Comparison of ENCODE assay signal across 35 cellular contexts in genomic region chr1:62184291-62184690, GRCh38. TPM values are rescaled to one million over a fixed set of nuclear protein-coding genes. Genes with fewer than 3 reads are reported as not detected.
"Had no signal": no experiment of that assay in that cellular context is flagged by ENCODE, and none has a peak within 500 bp of the region (broad histone marks: within the 10 kb centered on the region; RNA-seq: fewer than 3 reads in every experiment).

No MANE protein-coding gene starts in this region.

- H3K4me2 ChIP-seq: hepatocyte had no signal

- H3K27me3 Mint-ChIP-seq: activated CD8-positive, alpha-beta T cell treated with anti-CD3 and anti-CD28 coated beads for 36 hours; activated naive CD4-positive, alpha-beta T cell treated with anti-CD3 and anti-CD28 coated beads, Interleukin-2, amount 10 ng/mL, durations not matched to agents 7 days and 5 days; activated naive CD8-positive, alpha-beta T cell treated with anti-CD3 and anti-CD28 coated beads, Interleukin-2, amount 10 ng/mL, durations not matched to agents 7 days and 5 days; dendritic cell treated with granulocyte-macrophage colony-stimulating factor and Interleukin-4, amounts not matched to agents 40 ng/mL and 50 ng/mL, for 4 days had no signal

- H3K27me3 ChIP-seq: ascending aorta, breast epithelium, cardiac muscle cell, foreskin keratinocyte, gastrocnemius medialis, hepatocyte had no signal

- H3K27ac ChIP-seq: ascending aorta, breast epithelium, cardiac muscle cell, coronary artery, dorsolateral prefrontal cortex, esophagus muscularis mucosa, foreskin keratinocyte, gastrocnemius medialis, heart right ventricle, hepatocyte had no signal

- H2AFZ ChIP-seq: hepatocyte had no signal

- H3K4me3 ChIP-seq: ascending aorta, breast epithelium, cardiac muscle cell, coronary artery, dorsolateral prefrontal cortex, esophagus muscularis mucosa, gastrocnemius medialis, heart right ventricle, hepatocyte had no signal

- H3K79me2 ChIP-seq: hepatocyte had no signal

- ATAC-seq: activated CD4-positive, CD25-positive, alpha-beta regulatory T cell treated with anti-CD3 and anti-CD28 coated beads, Interleukin-2, amount 50 U/mL, for 24 hours; activated CD8-positive, alpha-beta T cell treated with anti-CD3 and anti-CD28 coated beads for 36 hours; activated naive CD4-positive, alpha-beta T cell treated with anti-CD3 and anti-CD28 coated beads, Interleukin-2, amount 50 U/mL, for 72 hours; activated T-cell treated with anti-CD3 and anti-CD28 coated beads, Interleukin-2, amount 50 U/mL, for 72 hours; foreskin keratinocyte; gastrocnemius medialis; heart right ventricle had no signal

- DNase-seq: activated B cell treated with CpG ODN at 0.5 μM for 24 hours; activated CD4-positive, alpha-beta T cell treated with anti-CD3 and anti-CD28 coated beads for 48 hours; activated CD4-positive, alpha-beta T cell treated with anti-CD3 and anti-CD28 coated beads, Interleukin-2, amount 50 U/mL, for 1 hour; activated CD4-positive, alpha-beta T cell treated with anti-CD3 and anti-CD28 coated beads, Interleukin-2, amount 50 U/mL, for 48 hours; activated CD8-positive, alpha-beta memory T cell treated with anti-CD3 and anti-CD28 coated beads for 24 hours; activated CD8-positive, alpha-beta memory T cell treated with anti-CD3 and anti-CD28 coated beads, Interleukin-2, amount 50 U/mL, for 4 hours; activated CD8-positive, alpha-beta T cell treated with anti-CD3 and anti-CD28 coated beads for 36 hours; activated gamma-delta T cell; activated naive CD4-positive, alpha-beta T cell; activated naive CD4-positive, alpha-beta T cell treated with anti-CD3 and anti-CD28 coated beads, Interleukin-2, amount 10 ng/mL, durations not matched to agents 7 days and 5 days; activated naive CD8-positive, alpha-beta T cell treated with anti-CD3 and anti-CD28 coated beads, Interleukin-2, amount 10 ng/mL, durations not matched to agents 7 days and 5 days; activated T-cell treated with anti-CD3 and anti-CD28 coated beads for 4 hours; activated T-cell treated with anti-CD3 and anti-CD28 coated beads, Interleukin-2, amount 50 U/mL, for 24 hours; activated T-cell treated with anti-CD3 and anti-CD28 coated beads, Interleukin-2, amount 50 U/mL, for 72 hours; dorsolateral prefrontal cortex; effector memory CD4-positive, alpha-beta T cell; erythroblast; foreskin keratinocyte; gastrocnemius medialis; glutamatergic neuron; heart right ventricle; T-helper 2 cell had no signal

- H3K4me1 Mint-ChIP-seq: activated B cell treated with CpG ODN at 0.5 μM for 24 hours; activated naive CD4-positive, alpha-beta T cell treated with anti-CD3 and anti-CD28 coated beads, Interleukin-2, amount 10 ng/mL, durations not matched to agents 7 days and 5 days; activated naive CD8-positive, alpha-beta T cell treated with anti-CD3 and anti-CD28 coated beads, Interleukin-2, amount 10 ng/mL, durations not matched to agents 7 days and 5 days; central memory CD8-positive, alpha-beta T cell had no signal

- H3K36me3 ChIP-seq: ascending aorta, breast epithelium, cardiac muscle cell, esophagus muscularis mucosa, gastrocnemius medialis, heart right ventricle had no signal

- H3K4me1 ChIP-seq: ascending aorta, breast epithelium, esophagus muscularis mucosa, gastrocnemius medialis had no signal

- H3K9me3 Mint-ChIP-seq: activated B cell treated with CpG ODN at 0.5 μM for 24 hours; activated CD8-positive, alpha-beta T cell treated with anti-CD3 and anti-CD28 coated beads for 36 hours; activated naive CD4-positive, alpha-beta T cell treated with anti-CD3 and anti-CD28 coated beads, Interleukin-2, amount 10 ng/mL, durations not matched to agents 7 days and 5 days; activated naive CD4-positive, alpha-beta T cell treated with anti-CD3 and anti-CD28 coated beads, Interleukin-2, amount 50 U/mL, for 72 hours; activated naive CD8-positive, alpha-beta T cell treated with anti-CD3 and anti-CD28 coated beads, Interleukin-2, amount 10 ng/mL, durations not matched to agents 7 days and 5 days; activated T-cell treated with anti-CD3 and anti-CD28 coated beads, Interleukin-2, amount 50 U/mL, for 24 hours; activated T-cell treated with anti-CD3 and anti-CD28 coated beads, Interleukin-2, amount 50 U/mL, for 72 hours; brain; central memory CD8-positive, alpha-beta T cell; dendritic cell treated with granulocyte-macrophage colony-stimulating factor and Interleukin-4, amounts not matched to agents 40 ng/mL and 50 ng/mL, for 4 days had no signal

- H3K9me3 ChIP-seq: ascending aorta, breast epithelium, esophagus muscularis mucosa, gastrocnemius medialis, heart right ventricle had no signal

- H3K4me3 Mint-ChIP-seq: activated B cell treated with CpG ODN at 0.5 μM for 24 hours; activated CD8-positive, alpha-beta T cell treated with anti-CD3 and anti-CD28 coated beads for 36 hours; activated naive CD4-positive, alpha-beta T cell treated with anti-CD3 and anti-CD28 coated beads, Interleukin-2, amount 10 ng/mL, durations not matched to agents 7 days and 5 days; activated naive CD8-positive, alpha-beta T cell treated with anti-CD3 and anti-CD28 coated beads, Interleukin-2, amount 10 ng/mL, durations not matched to agents 7 days and 5 days; activated T-cell treated with anti-CD3 and anti-CD28 coated beads, Interleukin-2, amount 50 U/mL, for 24 hours; activated T-cell treated with anti-CD3 and anti-CD28 coated beads, Interleukin-2, amount 50 U/mL, for 72 hours; central memory CD8-positive, alpha-beta T cell; dendritic cell treated with granulocyte-macrophage colony-stimulating factor and Interleukin-4, amounts not matched to agents 40 ng/mL and 50 ng/mL, for 4 days had no signal

- H3K36me3 Mint-ChIP-seq: activated naive CD4-positive, alpha-beta T cell treated with anti-CD3 and anti-CD28 coated beads, Interleukin-2, amount 10 ng/mL, durations not matched to agents 7 days and 5 days; activated naive CD4-positive, alpha-beta T cell treated with anti-CD3 and anti-CD28 coated beads, Interleukin-2, amount 50 U/mL, for 72 hours; activated naive CD8-positive, alpha-beta T cell treated with anti-CD3 and anti-CD28 coated beads, Interleukin-2, amount 10 ng/mL, durations not matched to agents 7 days and 5 days; brain had no signal

- H3K27ac Mint-ChIP-seq: activated B cell treated with CpG ODN at 0.5 μM for 24 hours; activated CD8-positive, alpha-beta T cell treated with anti-CD3 and anti-CD28 coated beads for 36 hours; activated naive CD4-positive, alpha-beta T cell treated with anti-CD3 and anti-CD28 coated beads, Interleukin-2, amount 10 ng/mL, durations not matched to agents 7 days and 5 days; activated naive CD4-positive, alpha-beta T cell treated with anti-CD3 and anti-CD28 coated beads, Interleukin-2, amount 50 U/mL, for 72 hours; activated naive CD8-positive, alpha-beta T cell treated with anti-CD3 and anti-CD28 coated beads, Interleukin-2, amount 10 ng/mL, durations not matched to agents 7 days and 5 days; activated T-cell treated with anti-CD3 and anti-CD28 coated beads, Interleukin-2, amount 50 U/mL, for 24 hours; activated T-cell treated with anti-CD3 and anti-CD28 coated beads, Interleukin-2, amount 50 U/mL, for 72 hours; dendritic cell treated with granulocyte-macrophage colony-stimulating factor and Interleukin-4, amounts not matched to agents 40 ng/mL and 50 ng/mL, for 4 days had no signal

RNA-seq across cellular contexts. Expression of gene L1TD1, which starts 10.4 kb away (rescaled TPM):
- total RNA-seq: activated CD8-positive, alpha-beta T cell treated with anti-CD3 and anti-CD28 coated beads for 36 hours; activated naive CD8-positive, alpha-beta T cell treated with anti-CD3 and anti-CD28 coated beads, Interleukin-2, amount 10 ng/mL, durations not matched to agents 7 days and 5 days; activated T-cell treated with anti-CD3 and anti-CD28 coated beads, Interleukin-2, amount 50 U/mL, for 72 hours; ascending aorta; cerebellum; gastrocnemius medialis; T-helper 1 cell treated with Interleukin-12 subunit alpha and Interleukin-12 subunit beta and Interleukin-4 antibody, amounts not matched to agents 30 ng/mL and 1 ng/mL, for 36 hours had no signal
- polyA plus RNA-seq: cardiac muscle cell had no signal
